8 cellular contexts compared by ENCODE assay signal in genomic region chr11:128521697-128522062, GRCh38.
DNase-seq lines count a peak whose midpoint lies in the region; ATAC-seq and FAIRE-seq lines count a peak whose summit lies in the region.

No MANE protein-coding gene starts in this region.

- POLR2A ChIA-PET in activated naive CD8-positive, alpha-beta T cell treated with anti-CD3 and anti-CD28 coated beads, Interleukin-2, amount 10 ng/mL, durations not matched to agents 7 days and 5 days (lab: Charles Lee): interaction anchor here (0.6 to 34.4 kb wide), 15 partner anchors 10 to 231 kb away, joined by 3 to 716 read pairs (median 26); no protein-coding TSS in a partner anchor

- H3K36me3 ChIP-seq in iPS-15b (ENCODE audit: control insufficient read depth, insufficient read depth, low read length): no peaks in the 10 kb centered on the region

- no peaks in the 10 kb centered on the region for H3K9me3 Mint-ChIP-seq in stimulated activated naive CD8-positive, alpha-beta T cell treated with anti-CD3 and anti-CD28 coated beads, Interleukin-15, Interleukin-2, amounts not matched to agents 100 ng/mL and 50 ng/mL, for 24 hours
- H3K9me3 Mint-ChIP-seq in activated naive CD8-positive, alpha-beta T cell treated with anti-CD3 and anti-CD28 coated beads, Interleukin-2, amount 10 ng/mL, durations not matched to agents 7 days and 5 days: no peaks in the 10 kb centered on the region
- no peaks in the 10 kb centered on the region for H3K9me3 Mint-ChIP-seq in stimulated activated naive B cell treated with anti-CD40 and anti-IgM and Interleukin-4, amounts not matched to agents 10 μg/mL and 1 μg/mL and 100 μg/mL, for 72 hours

- peaks cover 4% of the 10 kb centered on the region for H3K4me1 ChIP-seq in iPS-15b (ENCODE audit: control insufficient read depth, insufficient read depth, low read length)

- no peaks in the 10 kb centered on the region for H3K9me3 ChIP-seq in iPS-15b (ENCODE audit: control insufficient read depth, insufficient read depth, low read length)

- peak overlapping the region; percentile 92 for H3K27ac Mint-ChIP-seq in stimulated activated naive CD8-positive, alpha-beta T cell treated with anti-CD3 and anti-CD28 coated beads, Interleukin-15, Interleukin-2, amounts not matched to agents 100 ng/mL and 50 ng/mL, for 24 hours
- peak overlapping the region; percentile 97 for H3K27ac Mint-ChIP-seq in activated naive CD8-positive, alpha-beta T cell treated with anti-CD3 and anti-CD28 coated beads, Interleukin-2, amount 10 ng/mL, durations not matched to agents 7 days and 5 days
- peak overlapping the region; percentile 99 for H3K27ac Mint-ChIP-seq in stimulated activated naive B cell treated with anti-CD40 and anti-IgM and Interleukin-4, amounts not matched to agents 10 μg/mL and 1 μg/mL and 100 μg/mL, for 72 hours

- no peaks in the 10 kb centered on the region for H3K27me3 Mint-ChIP-seq in stimulated activated naive CD8-positive, alpha-beta T cell treated with anti-CD3 and anti-CD28 coated beads, Interleukin-15, Interleukin-2, amounts not matched to agents 100 ng/mL and 50 ng/mL, for 24 hours
- H3K27me3 Mint-ChIP-seq in activated naive CD8-positive, alpha-beta T cell treated with anti-CD3 and anti-CD28 coated beads, Interleukin-2, amount 10 ng/mL, durations not matched to agents 7 days and 5 days: no peaks in the 10 kb centered on the region
- no peaks in the 10 kb centered on the region for H3K27me3 Mint-ChIP-seq in stimulated activated naive B cell treated with anti-CD40 and anti-IgM and Interleukin-4, amounts not matched to agents 10 μg/mL and 1 μg/mL and 100 μg/mL, for 72 hours

- H3K36me3 Mint-ChIP-seq in stimulated activated naive CD8-positive, alpha-beta T cell treated with anti-CD3 and anti-CD28 coated beads, Interleukin-15, Interleukin-2, amounts not matched to agents 100 ng/mL and 50 ng/mL, for 24 hours (ENCODE audit: low read depth): peaks cover 47% of the 10 kb centered on the region
- peaks cover 48% of the 10 kb centered on the region for H3K36me3 Mint-ChIP-seq in activated naive CD8-positive, alpha-beta T cell treated with anti-CD3 and anti-CD28 coated beads, Interleukin-2, amount 10 ng/mL, durations not matched to agents 7 days and 5 days
- H3K36me3 Mint-ChIP-seq in stimulated activated naive B cell treated with anti-CD40 and anti-IgM and Interleukin-4, amounts not matched to agents 10 μg/mL and 1 μg/mL and 100 μg/mL, for 72 hours: peaks cover 20 to 26% of the 10 kb centered on the region in 2 donors

- H3K4me1 Mint-ChIP-seq in stimulated activated naive CD8-positive, alpha-beta T cell treated with anti-CD3 and anti-CD28 coated beads, Interleukin-15, Interleukin-2, amounts not matched to agents 100 ng/mL and 50 ng/mL, for 24 hours (ENCODE audit: low read depth): peaks cover 60% of the 10 kb centered on the region
- H3K4me1 Mint-ChIP-seq in activated naive CD8-positive, alpha-beta T cell treated with anti-CD3 and anti-CD28 coated beads, Interleukin-2, amount 10 ng/mL, durations not matched to agents 7 days and 5 days: peaks cover 44% of the 10 kb centered on the region
- H3K4me1 Mint-ChIP-seq in stimulated activated naive B cell treated with anti-CD40 and anti-IgM and Interleukin-4, amounts not matched to agents 10 μg/mL and 1 μg/mL and 100 μg/mL, for 72 hours: peaks cover 33 to 63% of the 10 kb centered on the region in 2 donors

- DNase-seq in stimulated activated naive CD8-positive, alpha-beta T cell treated with anti-CD3 and anti-CD28 coated beads, Interleukin-15, Interleukin-2, amounts not matched to agents 100 U/mL and 50 U/mL, for 24 hours: no peak
- DNase-seq in activated naive CD8-positive, alpha-beta T cell treated with anti-CD3 and anti-CD28 coated beads, Interleukin-2, amount 10 ng/mL, durations not matched to agents 7 days and 5 days: peak; percentile 64
- no peak for DNase-seq in stimulated activated naive B cell treated with anti-CD40 and anti-IgM and Interleukin-4, amounts not matched to agents 10 μg/mL and 1 μg/mL and 100 μg/mL, for 72 hours
- DNase-seq in frontal cortex (ENCODE audit: low spot score in 2 of 2): no peak
- no peak for DNase-seq in NCI-H2107 treated with DMSO at 0.1 percent for 48 hours (lab: John Stamatoyannopoulos, UW; ENCODE audit: unreplicated experiment)
- no peak for DNase-seq in activated CD4-positive, alpha-beta T cell treated with anti-CD3 and anti-CD28 coated beads for 4 hours

- H3K4me3 ChIP-seq in iPS-15b (ENCODE audit: low read depth, low read length): peak overlapping the region; percentile 86

- H3K4me3 Mint-ChIP-seq in stimulated activated naive CD8-positive, alpha-beta T cell treated with anti-CD3 and anti-CD28 coated beads, Interleukin-15, Interleukin-2, amounts not matched to agents 100 ng/mL and 50 ng/mL, for 24 hours: peak overlapping the region; percentile 94
- peak overlapping the region; percentile 98 for H3K4me3 Mint-ChIP-seq in activated naive CD8-positive, alpha-beta T cell treated with anti-CD3 and anti-CD28 coated beads, Interleukin-2, amount 10 ng/mL, durations not matched to agents 7 days and 5 days
- peak overlapping the region; percentile 86 to 94 for H3K4me3 Mint-ChIP-seq in stimulated activated naive B cell treated with anti-CD40 and anti-IgM and Interleukin-4, amounts not matched to agents 10 μg/mL and 1 μg/mL and 100 μg/mL, for 72 hours

- H3K9ac ChIP-seq in iPS-15b (ENCODE audit: low read depth, low read length): peak overlapping the region; percentile 32

- H3K27me3 ChIP-seq in iPS-15b (ENCODE audit: control insufficient read depth, insufficient read depth, low read length): peaks cover 48% of the 10 kb centered on the region

- FAIRE-seq in frontal cortex (lab: Jason Lieb, UNC): no peak

- no peak for ATAC-seq in stimulated activated naive CD8-positive, alpha-beta T cell treated with anti-CD3 and anti-CD28 coated beads, Interleukin-15, Interleukin-2, amounts not matched to agents 100 U/mL and 50 U/mL, for 24 hours
- no peak for ATAC-seq in activated naive CD8-positive, alpha-beta T cell treated with anti-CD3 and anti-CD28 coated beads, Interleukin-2, amount 10 ng/mL, durations not matched to agents 7 days and 5 days (ENCODE audit: low read depth)
- ATAC-seq in stimulated activated naive B cell treated with anti-CD40 and anti-IgM and Interleukin-4, amounts not matched to agents 10 μg/mL and 1 μg/mL and 100 μg/mL, for 72 hours (replicated peaks): peak; percentile 17 to 26

Comparison
In these comparisons a context has a peak if more than half of its experiments do, and no peak if none do; other contexts are left out.
1. ATAC-seq: peak in stimulated activated naive B cell treated with anti-CD40 and anti-IgM and Interleukin-4, amounts not matched to agents 10 μg/mL and 1 μg/mL and 100 μg/mL, for 72 hours (2 of 2); none in stimulated activated naive CD8-positive, alpha-beta T cell treated with anti-CD3 and anti-CD28 coated beads, Interleukin-15, Interleukin-2, amounts not matched to agents 100 U/mL and 50 U/mL, for 24 hours (single experiment) and activated naive CD8-positive, alpha-beta T cell treated with anti-CD3 and anti-CD28 coated beads, Interleukin-2, amount 10 ng/mL, durations not matched to agents 7 days and 5 days (single experiment).
2. Peak in every context shown above with its lines, with median percentiles within 50 percentile points of each other: H3K27ac Mint-ChIP-seq and H3K4me3 Mint-ChIP-seq.